8 cellular contexts compared by ENCODE assay signal in the genomic region with DNA sequence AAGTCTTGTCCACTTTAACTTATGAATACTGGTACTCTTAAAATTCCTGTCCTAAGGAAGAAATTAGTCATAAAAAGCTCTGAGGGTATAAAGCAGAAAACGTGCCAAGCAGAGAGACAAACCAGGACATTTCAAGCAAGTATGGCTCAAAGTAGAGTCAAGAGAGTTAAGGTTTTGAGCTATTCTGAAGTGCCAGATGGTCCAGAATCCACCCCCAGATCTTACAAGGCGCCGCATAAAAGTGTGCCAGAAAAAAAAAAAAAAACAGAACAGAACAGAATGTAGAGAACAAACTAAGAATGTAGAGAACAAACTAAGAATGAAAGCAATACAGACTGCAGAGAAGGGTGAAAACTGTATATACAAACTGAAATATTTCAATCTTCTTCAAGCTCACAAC. TPM values are rescaled to one million over a fixed set of nuclear protein-coding genes. Genes with fewer than 3 reads are reported as not detected.
DNase-seq lines count a peak whose midpoint lies in the region; ATAC-seq and TF ChIP-seq lines count a peak whose summit lies in the region.

No MANE protein-coding gene starts in this region.

- no peak overlapping the region for H3K4me3 Mint-ChIP-seq in endodermal cell

- TF ChIP-seq CTCF in right atrium auricular region (IDR thresholded peaks at IDR 0.05): no peak
- TF ChIP-seq CTCF in SK-N-SH (IDR thresholded peaks at IDR 0.05): no peak
- no peak for TF ChIP-seq CTCF in endodermal cell (conservative IDR thresholded peaks at IDR 0.05)

- H4K20me1 ChIP-seq in SK-N-SH (ENCODE audit: insufficient read depth): peaks cover 22% of the 10 kb centered on the region

- H3K27me3 ChIP-seq in right atrium auricular region (no peaks in the 10 kb centered on the region), SK-N-SH (ENCODE audit: insufficient read depth) (no peaks in the 10 kb centered on the region), aorta (ENCODE audit: control insufficient read depth in 1 of 2, insufficient read depth in 2 of 2, low read length in 1 of 2) (no peaks in the 10 kb centered on the region), endodermal cell (ENCODE audit: control insufficient read depth, insufficient read depth, low read length, poor library complexity, severe bottlenecking) (no peaks in the 10 kb centered on the region)

- no peak for TF ChIP-seq RAD21 in SK-N-SH (IDR thresholded peaks at IDR 0.05; ENCODE audit: low read length)

- H3K36me3 Mint-ChIP-seq in endodermal cell (ENCODE audit: low read depth): peaks cover 23% of the 10 kb centered on the region

- intact Hi-C loops in Right ventricle myocardium inferior (cut with DNase I) (no loop called here), left ventricle myocardium superior (cut with micrococcal nuclease) (no loop called here), aorta (cut with DNase I) (no loop called here)

- POLR2A ChIA-PET in SK-N-SH (lab: Yijun Ruan, JAX): no interaction called here

- CTCF ChIA-PET in SK-N-SH (lab: Yijun Ruan, JAX): interaction anchor here (0.7 kb wide), 1 partner anchor 260 kb away, joined by 5 read pairs; no protein-coding TSS in a partner anchor

- H3K4me1 Mint-ChIP-seq in endodermal cell: no peaks in the 10 kb centered on the region

- H3K9ac ChIP-seq in SK-N-SH: no peak overlapping the region; the same call in 1 of the 2 replicates
- no peak overlapping the region for H3K9ac ChIP-seq in endodermal cell (ENCODE audit: extremely low read depth, low read length, poor library complexity, severe bottlenecking)

- H3K4me1 ChIP-seq in right atrium auricular region (peaks cover 0 to 28% of the 10 kb centered on the region in 2 donors), SK-N-SH (ENCODE audit: control insufficient read depth in 1 of 2, insufficient read depth in 2 of 2, low read depth in 1 of 2, low read length in 1 of 2) (peaks cover 0 to 16% of the 10 kb centered on the region in 2 experiments; a peak in 2 of 4 replicates), aorta (ENCODE audit: control insufficient read depth in 1 of 2, insufficient read depth in 2 of 2, low read length in 2 of 2) (no peaks in the 10 kb centered on the region), endodermal cell (ENCODE audit: control insufficient read depth, insufficient read depth, low read length) (no peaks in the 10 kb centered on the region)

- no peaks in the 10 kb centered on the region for H3K27me3 Mint-ChIP-seq in endodermal cell (ENCODE audit: insufficient read depth)

- peaks cover 98% of the 10 kb centered on the region for H3K79me2 ChIP-seq in SK-N-SH (ENCODE audit: insufficient read depth)

- no peaks in the 10 kb centered on the region for H3K9me2 ChIP-seq in SK-N-SH

- H3K27ac Mint-ChIP-seq in endodermal cell: no peak overlapping the region

- DNase-seq in Right ventricle myocardium inferior (ENCODE audit: missing footprints) (no peak), right atrium auricular region (ENCODE audit: low spot score) (no peak), SK-N-SH (no peak), left ventricle myocardium superior (no peak), aorta (no peak), NCI-H748 (lab: John Stamatoyannopoulos, UW; ENCODE audit: unreplicated experiment) (no peak), endodermal cell (no peak)

- H3K36me3 ChIP-seq in right atrium auricular region (peaks cover 5% of the 10 kb centered on the region), SK-N-SH (replicated peaks in 1 of 2; ENCODE audit: control insufficient read depth in 1 of 2, insufficient read depth in 2 of 2, low read length in 1 of 2) (peaks cover 0 to 40% of the 10 kb centered on the region in 2 experiments), aorta (ENCODE audit: control insufficient read depth in 1 of 2, insufficient read depth in 2 of 2, low read length in 1 of 2) (no peaks in the 10 kb centered on the region), endodermal cell (ENCODE audit: control insufficient read depth, insufficient read depth, low read length) (peaks cover 7% of the 10 kb centered on the region)

- H3K9me3 ChIP-seq in right atrium auricular region (no peaks in the 10 kb centered on the region), SK-N-SH (no peaks in the 10 kb centered on the region), aorta (ENCODE audit: control insufficient read depth, low read length) (peaks cover 2% of the 10 kb centered on the region), endodermal cell (ENCODE audit: control insufficient read depth, low read length) (peaks cover 6% of the 10 kb centered on the region)

- H3K27ac ChIP-seq in right atrium auricular region: peak overlapping the region in 1 of 2 donors; percentile 2
- peak overlapping the region; percentile 56 to 61; a peak in 3 of 4 replicates for H3K27ac ChIP-seq in SK-N-SH (ENCODE audit: low read depth in 2 of 2, low read length in 1 of 2)
- no peak overlapping the region for H3K27ac ChIP-seq in aorta (ENCODE audit: low read depth in 1 of 2, low read length in 2 of 2)
- no peak overlapping the region for H3K27ac ChIP-seq in endodermal cell (ENCODE audit: low read depth, low read length)

- H3F3A ChIP-seq in SK-N-SH (replicated peaks; ENCODE audit: insufficient read depth): peaks cover 16% of the 10 kb centered on the region

- H3K4me3 ChIP-seq in right atrium auricular region: peak overlapping the region in 1 of 2 donors; percentile 16
- peak overlapping the region; percentile 5 to 15; a peak in 2 of 4 replicates for H3K4me3 ChIP-seq in SK-N-SH (ENCODE audit: low read depth in 2 of 2, low read length in 1 of 2)
- no peak overlapping the region for H3K4me3 ChIP-seq in aorta (ENCODE audit: low read length in 2 of 2)
- H3K4me3 ChIP-seq in endodermal cell (ENCODE audit: low read length): no peak overlapping the region

- TF ChIP-seq EP300 in SK-N-SH (IDR thresholded peaks at IDR 0.05; ENCODE audit: borderline replicate concordance in 1 of 2, low read depth in 1 of 2, low read length in 1 of 2): no peak

- H3K4me2 ChIP-seq in SK-N-SH: peak overlapping the region; percentile 34; the same call in 1 of the 2 replicates

- ATAC-seq in Right ventricle myocardium inferior: peak; percentile 90
- peak; percentile 80 for ATAC-seq in left ventricle myocardium superior
- peak; percentile 81 for ATAC-seq in aorta (ENCODE audit: low FRiP score)
- no peak for ATAC-seq in GM18873 (IDR thresholded peaks at IDR 0.05; ENCODE audit: low FRiP score, unreplicated experiment)

- no peak overlapping the region for H2AFZ ChIP-seq in SK-N-SH (ENCODE audit: low read depth)

- peaks cover 8% of the 10 kb centered on the region for H3K9me3 Mint-ChIP-seq in endodermal cell

- 41% methylated on average over 3 of the region's 3 CpGs for WGBS in SK-N-SH (ENCODE audit: low lambda C conversion rate)
- 3 to 6% methylated on average over 3 of the region's 3 CpGs for WGBS in aorta, 2 donors
- WGBS in endodermal cell (ENCODE audit: insufficient coverage in 1 of 2, insufficient read length in 1 of 2), 2 experiments: 96 to 100% methylated on average over 1 to 3 of the region's 3 CpGs

TF ChIP-seq in SK-N-SH, 30 proteins besides CTCF, POLR2A, EP300 and RAD21 (continues in another document):
- TF ChIP-seq RCOR1 (IDR thresholded peaks at IDR 0.05; ENCODE audit: low read length) (no peak), POLR2AphosphoS5 (IDR thresholded peaks at IDR 0.05; ENCODE audit: low read depth, low read length) (no peak; the same call in 1 of the 2 replicates), RXRA (IDR thresholded peaks at IDR 0.05; ENCODE audit: borderline replicate concordance, low read depth) (0 out of 2 replicates have a peak, but pooled peaks have one; percentile 5), TCF12 (IDR thresholded peaks at IDR 0.05) (peak; percentile 68), GABPA (IDR thresholded peaks at IDR 0.05; ENCODE audit: low read depth) (no peak), YY1 (IDR thresholded peaks at IDR 0.05; ENCODE audit: low read depth) (peak; percentile 32; the same call in 1 of the 2 replicates), NRF1 (IDR thresholded peaks at IDR 0.05; ENCODE audit: low read depth, low read length) (no peak), TAF1 (IDR thresholded peaks at IDR 0.05; ENCODE audit: borderline replicate concordance, low read depth, low read length) (no peak), CHD2 (IDR thresholded peaks at IDR 0.05; ENCODE audit: low read length, partially characterized antibody) (no peak), FOSL2 (IDR thresholded peaks at IDR 0.05; ENCODE audit: borderline replicate concordance, low read depth) (peak; percentile 15; the same call in 1 of the 2 replicates)
- TF ChIP-seq, protein P1, sequence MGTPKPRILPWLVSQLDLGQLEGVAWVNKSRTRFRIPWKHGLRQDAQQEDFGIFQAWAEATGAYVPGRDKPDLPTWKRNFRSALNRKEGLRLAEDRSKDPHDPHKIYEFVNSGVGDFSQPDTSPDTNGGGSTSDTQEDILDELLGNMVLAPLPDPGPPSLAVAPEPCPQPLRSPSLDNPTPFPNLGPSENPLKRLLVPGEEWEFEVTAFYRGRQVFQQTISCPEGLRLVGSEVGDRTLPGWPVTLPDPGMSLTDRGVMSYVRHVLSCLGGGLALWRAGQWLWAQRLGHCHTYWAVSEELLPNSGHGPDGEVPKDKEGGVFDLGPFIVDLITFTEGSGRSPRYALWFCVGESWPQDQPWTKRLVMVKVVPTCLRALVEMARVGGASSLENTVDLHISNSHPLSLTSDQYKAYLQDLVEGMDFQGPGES (IDR thresholded peaks at IDR 0.05; ENCODE audit: low read depth, low read length): no peak
- TF ChIP-seq, protein P2, sequence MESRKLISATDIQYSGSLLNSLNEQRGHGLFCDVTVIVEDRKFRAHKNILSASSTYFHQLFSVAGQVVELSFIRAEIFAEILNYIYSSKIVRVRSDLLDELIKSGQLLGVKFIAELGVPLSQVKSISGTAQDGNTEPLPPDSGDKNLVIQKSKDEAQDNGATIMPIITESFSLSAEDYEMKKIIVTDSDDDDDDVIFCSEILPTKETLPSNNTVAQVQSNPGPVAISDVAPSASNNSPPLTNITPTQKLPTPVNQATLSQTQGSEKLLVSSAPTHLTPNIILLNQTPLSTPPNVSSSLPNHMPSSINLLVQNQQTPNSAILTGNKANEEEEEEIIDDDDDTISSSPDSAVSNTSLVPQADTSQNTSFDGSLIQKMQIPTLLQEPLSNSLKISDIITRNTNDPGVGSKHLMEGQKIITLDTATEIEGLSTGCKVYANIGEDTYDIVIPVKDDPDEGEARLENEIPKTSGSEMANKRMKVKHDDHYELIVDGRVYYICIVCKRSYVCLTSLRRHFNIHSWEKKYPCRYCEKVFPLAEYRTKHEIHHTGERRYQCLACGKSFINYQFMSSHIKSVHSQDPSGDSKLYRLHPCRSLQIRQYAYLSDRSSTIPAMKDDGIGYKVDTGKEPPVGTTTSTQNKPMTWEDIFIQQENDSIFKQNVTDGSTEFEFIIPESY (IDR thresholded peaks at IDR 0.05; ENCODE audit: borderline replicate concordance, low read depth): no peak

RNA-seq across cellular contexts. Expression of a gene that starts 12.5 kb away (rescaled TPM):
- total RNA-seq in Right ventricle myocardium inferior: 66.1 TPM
- total RNA-seq in right atrium auricular region: 10 to 100 TPM; 50.0 to 54.7 TPM
- polyA plus RNA-seq in SK-N-SH (2012; rRNA removed): 17.0 and 23.1 TPM in 2 replicates
- polyA plus RNA-seq in SK-N-SH (2012; cell fraction: cytosol; rRNA removed): 25.7 and 29.7 TPM in 2 replicates
- 14.2 and 41.4 TPM in 2 replicates for polyA plus RNA-seq in SK-N-SH (2012; cell fraction: nucleus; rRNA removed)
- total RNA-seq in left ventricle myocardium superior: 71.6 TPM
- 100 to 1,000 TPM; 101 to 121 TPM for total RNA-seq in aorta
- 10 to 100 TPM; 24.8 to 38.3 TPM for polyA plus RNA-seq in aorta
- 10 to 100 TPM; 45.0 to 46.9 TPM for total RNA-seq in endodermal cell
- polyA plus RNA-seq in endodermal cell (2013, experiment 1 of 2): 34.2 TPM
- 29.3 TPM for polyA plus RNA-seq in endodermal cell (2013, experiment 2 of 2)

Comparison
In these comparisons a context has a peak if more than half of its experiments do, and no peak if none do; other contexts are left out.
1. H3K27ac ChIP-seq: peak in SK-N-SH (2 of 2); none in aorta (0 of 2) and endodermal cell (single experiment).
2. H3K4me3 ChIP-seq: peak in SK-N-SH (2 of 2); none in aorta (0 of 2) and endodermal cell (single experiment).